11 cellular contexts compared by ENCODE assay signal in genomic region chr2:20514596-20515269, GRCh38.
DNase-seq lines count a peak whose midpoint lies in the region; ATAC-seq, FAIRE-seq and TF ChIP-seq lines count a peak whose summit lies in the region.
"Had no signal": no experiment of that assay in that cellular context is flagged by ENCODE, and none has a peak within 500 bp of the region (broad histone marks: within the 10 kb centered on the region; RNA-seq: fewer than 3 reads in every experiment).

No MANE protein-coding gene starts in this region.

- H3K4me3 Mint-ChIP-seq in HFFc6 = peak overlapping the region; percentile 44

- SMC1A ChIA-PET in GM12878 (lab: Charles Lee; ENCODE audit: uncharacterized antibody, unreplicated experiment) = interaction anchor here (1.6 to 3.1 kb wide), 2 partner anchors 9 to 11 kb away, joined by 4 to 23 read pairs; no protein-coding TSS in a partner anchor

- intact Hi-C loops in GM12878 (cut with micrococcal nuclease; ENCODE audit: unreplicated experiment) (no loop called here), stomach (cut with DNase I; ENCODE audit: low total_unique reads) (no loop called here)

- in situ Hi-C loops in GM12878 (cut with MboI) = no loop called here

- no peak overlapping the region for H3K4me2 ChIP-seq in GM12878 (ENCODE audit: control insufficient read depth, insufficient read depth)

- no TSS peak for BruUV-seq in GM12878 (replicated peaks; lab: Mats Ljungman, UMichigan)

- H3K36me3 Mint-ChIP-seq in HFFc6 (ENCODE audit: low read depth) = no peaks in the 10 kb centered on the region

- ATAC-seq in GM12878 = no peak
- ATAC-seq in HG03139 (IDR thresholded peaks at IDR 0.05; ENCODE audit: unreplicated experiment) = no peak
- no peak for ATAC-seq in HG03469 (IDR thresholded peaks at IDR 0.05; ENCODE audit: unreplicated experiment)

- DNase-seq in HFFc6 (peak; percentile 91), GM12878 (ENCODE audit: low read depth, low spot score) (no peak), iPS-NIHi7 (ENCODE audit: extremely low spot score) (peak; percentile 66), stomach (no peak), coronary artery (ENCODE audit: low spot score) (no peak)
- no peak for DNase-seq in activated naive CD4-positive, alpha-beta T cell treated with Interleukin-2 at 50 U/mL for 16 hours
- DNase-seq: RPMI8226 had no signal

- no peak overlapping the region for H3K27ac ChIP-seq in GM12878 (ENCODE audit: control insufficient read depth, insufficient read depth)
- H3K27ac ChIP-seq in stomach = peak overlapping the region in 3 of 5 donors; percentile 29 to 66 (median 54)
- H3K27ac ChIP-seq in coronary artery = peak overlapping the region in 1 of 2 donors; percentile 45
- H3K27ac ChIP-seq: gastrocnemius medialis, ovary had no signal

- H3K9me3 ChIP-seq in GM12878 (replicated peaks; ENCODE audit: control insufficient read depth, insufficient read depth, low read length) = no peaks in the 10 kb centered on the region; the same call in 2 of the 3 replicates
- no peaks in the 10 kb centered on the region for H3K9me3 ChIP-seq in stomach
- H3K9me3 ChIP-seq: gastrocnemius medialis, ovary had no signal

- H3K4me1 ChIP-seq in GM12878 (ENCODE audit: control insufficient read depth, insufficient read depth, low read length) (peaks cover 14% of the 10 kb centered on the region), stomach (peaks cover 13 to 22% (median 20%) of the 10 kb centered on the region in 4 donors)

- no peaks in the 10 kb centered on the region for H3K79me2 ChIP-seq in GM12878 (ENCODE audit: control insufficient read depth, insufficient read depth, low read length)

- POLR2A ChIA-PET in GM12878 (lab: Charles Lee) = interaction anchor here (1.0 kb wide), 1 partner anchor 81 kb away, joined by 3 read pairs; no protein-coding TSS in a partner anchor

- no peaks in the 10 kb centered on the region for H4K20me1 ChIP-seq in GM12878 (ENCODE audit: control insufficient read depth, insufficient read depth)

- no peak overlapping the region for H2AFZ ChIP-seq in GM12878 (ENCODE audit: control insufficient read depth, low read depth, low read length)

- no peak for TF ChIP-seq EP300 in GM12878 (IDR thresholded peaks at IDR 0.05; ENCODE audit: borderline replicate concordance in 1 of 2, control insufficient read depth in 1 of 2, low read depth in 2 of 2, low read length in 2 of 2)
- TF ChIP-seq EP300 in stomach (IDR thresholded peaks at IDR 0.05) = peak; percentile 77

- TF ChIP-seq RAD21 in GM12878 (IDR thresholded peaks at IDR 0.05; ENCODE audit: insufficient read depth, low read depth, low read length) = no peak

- 74% methylated on average over 8 of the region's 8 CpGs for WGBS in GM12878 (ENCODE audit: insufficient coverage, insufficient replicate concordance, low lambda C conversion rate, missing lambda C conversion rate)
- WGBS in stomach, 5 donors = 79 to 89% (median 82%) methylated on average over 8 of the region's 8 CpGs

- H3K4me1 Mint-ChIP-seq in HFFc6 (ENCODE audit: low read depth) = peaks cover 45% of the 10 kb centered on the region

- H3K27me3 ChIP-seq in GM12878 (replicated peaks in 1 of 2; ENCODE audit: control insufficient read depth in 2 of 2, insufficient read depth in 2 of 2, low read length in 1 of 2) (no peaks in the 10 kb centered on the region; a peak in 1 of 4 replicates), stomach (no peaks in the 10 kb centered on the region)
- H3K27me3 ChIP-seq: gastrocnemius medialis, ovary had no signal

- H3K27ac Mint-ChIP-seq in HFFc6 = peak overlapping the region; percentile 84

- peak; percentile 68 for FAIRE-seq in GM12878 (lab: Jason Lieb, UNC)

- RAD21 ChIA-PET in GM12878 (lab: Charles Lee; ENCODE audit: unreplicated experiment) = no interaction called here

- TF ChIP-seq CTCF in HFFc6 (IDR thresholded peaks at IDR 0.05) = no peak; the same call in 1 of the 2 replicates
- no peak for TF ChIP-seq CTCF in GM12878 (IDR thresholded peaks at IDR 0.05 in 2 of 3, conservative IDR thresholded peaks at IDR 0.05 in 1 of 3; ENCODE audit: control insufficient read depth in 2 of 3, extremely low read depth in 1 of 3, insufficient read depth in 1 of 3, low read depth in 3 of 3, low read length in 3 of 3)
- no peak for TF ChIP-seq CTCF in stomach (IDR thresholded peaks at IDR 0.05)
- no peak for TF ChIP-seq CTCF in coronary artery (IDR thresholded peaks at IDR 0.05)

- H3K9ac ChIP-seq in GM12878 (ENCODE audit: control insufficient read depth, insufficient read depth, low read length) = no peak overlapping the region

- H3K9me3 Mint-ChIP-seq in HFFc6 = peaks cover 6% of the 10 kb centered on the region; the same call in 1 of the 2 replicates

- H3K27me3 Mint-ChIP-seq in HFFc6 (ENCODE audit: insufficient read depth) = peaks cover 2% of the 10 kb centered on the region

- H3K4me3 ChIP-seq in GM12878 (no peak overlapping the region), stomach (no peak overlapping the region), coronary artery (no peak overlapping the region)
- H3K4me3 ChIP-seq: gastrocnemius medialis, ovary had no signal

- TF ChIP-seq POLR2A in GM12878 (IDR thresholded peaks at IDR 0.05; ENCODE audit: low read depth, low read length) = no peak
- no peak for TF ChIP-seq POLR2A in stomach (IDR thresholded peaks at IDR 0.05)

- no peaks in the 10 kb centered on the region for H3K36me3 ChIP-seq in GM12878 (ENCODE audit: control insufficient read depth in 2 of 2, insufficient read depth in 2 of 2, low read length in 1 of 2)
- no peaks in the 10 kb centered on the region for H3K36me3 ChIP-seq in stomach
- H3K36me3 ChIP-seq: gastrocnemius medialis, ovary had no signal

- CTCF ChIA-PET in GM12878 (lab: Yijun Ruan, JAX) = no interaction called here

TF ChIP-seq in GM12878, 131 proteins besides CTCF, POLR2A, EP300 and RAD21:
- TF ChIP-seq USF2 (IDR thresholded peaks at IDR 0.05; ENCODE audit: borderline replicate concordance, low read depth, low read length) (no peak), JUNB (IDR thresholded peaks at IDR 0.05) (no peak)

Comparison
In these comparisons a context has a peak if more than half of its experiments do, and no peak if none do; other contexts are left out.
1. DNase-seq: peak in HFFc6 (single experiment) and iPS-NIHi7 (single experiment); none in GM12878 (single experiment), stomach (single experiment), coronary artery (single experiment) and activated naive CD4-positive, alpha-beta T cell treated with Interleukin-2 at 50 U/mL for 16 hours (single experiment).